15 cellular contexts compared by ENCODE assay signal in the genomic region with DNA sequence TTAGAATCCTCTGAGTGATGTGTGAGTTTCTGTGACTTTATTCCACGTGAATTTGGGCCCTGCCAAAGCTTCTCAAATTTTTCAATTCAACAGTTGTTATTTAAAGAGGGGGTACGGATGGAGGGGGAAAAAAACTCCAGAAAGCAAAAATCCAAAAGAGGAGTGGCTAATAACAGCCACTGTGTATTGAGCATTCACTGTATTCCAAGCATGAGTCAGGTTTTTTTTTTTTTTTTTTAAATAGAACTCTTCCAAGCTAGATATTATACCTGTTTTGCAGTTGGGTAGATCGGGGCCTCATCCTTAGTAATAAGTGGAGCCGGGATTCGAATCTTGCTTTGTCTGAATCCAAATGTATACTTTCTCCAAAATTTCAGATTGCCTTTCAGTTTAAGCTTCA. TPM values are rescaled to one million over a fixed set of nuclear protein-coding genes. Genes with fewer than 3 reads are reported as not detected.
DNase-seq lines count a peak whose midpoint lies in the region; TF ChIP-seq lines count a peak whose summit lies in the region.
"Had no signal": no experiment of that assay in that cellular context is flagged by ENCODE, and none has a peak within 500 bp of the region (broad histone marks: within the 10 kb centered on the region; RNA-seq: fewer than 3 reads in every experiment).

No MANE protein-coding gene starts in this region.

- H3K36me3 ChIP-seq in OCI-LY3 (replicated peaks; ENCODE audit: low read depth, low read length) (peaks cover 1% of the 10 kb centered on the region), colonic mucosa (no peaks in the 10 kb centered on the region)
- H3K36me3 ChIP-seq: cardiac muscle cell had no signal

- H3K4me2 ChIP-seq in OCI-LY3 (ENCODE audit: low read length) = peak overlapping the region; percentile 95
- H3K4me2 ChIP-seq: KMS-11 had no signal

- H3K27ac ChIP-seq in OCI-LY3 (ENCODE audit: low read length) (peak overlapping the region; percentile 96), colonic mucosa (peak overlapping the region; percentile 14)
- H3K27ac ChIP-seq: cardiac muscle cell, KMS-11 had no signal

- H3K27ac Mint-ChIP-seq in activated naive CD4-positive, alpha-beta T cell treated with anti-CD3 and anti-CD28 coated beads, Interleukin-2, amount 50 U/mL, for 24 hours = peak overlapping the region; percentile 95
- H3K27ac Mint-ChIP-seq: CD14-positive monocyte had no signal

- no peaks in the 10 kb centered on the region for H3K27me3 ChIP-seq in OCI-LY3 (ENCODE audit: low read depth, low read length)
- H3K27me3 ChIP-seq in colonic mucosa = no peaks in the 10 kb centered on the region
- H3K27me3 ChIP-seq: cardiac muscle cell had no signal

- peaks cover 5% of the 10 kb centered on the region for H3K9me3 Mint-ChIP-seq in activated naive CD4-positive, alpha-beta T cell treated with anti-CD3 and anti-CD28 coated beads, Interleukin-2, amount 50 U/mL, for 24 hours
- H3K9me3 Mint-ChIP-seq: CD14-positive monocyte had no signal

- 0 out of 2 replicates have a peak overlapping the region, but pooled peaks have one; percentile 0 for H2AFZ ChIP-seq in OCI-LY3 (ENCODE audit: low read depth, low read length)

- H3K9ac ChIP-seq in OCI-LY3 (ENCODE audit: low read length) = peak overlapping the region; percentile 94
- H3K9ac ChIP-seq in colonic mucosa (ENCODE audit: low read depth in 2 of 2, low read length in 2 of 2) = no peak overlapping the region
- H3K9ac ChIP-seq: KMS-11 had no signal

- H3K4me1 ChIP-seq in OCI-LY3 (ENCODE audit: low read length) (peaks cover 91% of the 10 kb centered on the region), colonic mucosa (no peaks in the 10 kb centered on the region)

- no peaks in the 10 kb centered on the region for H3K27me3 Mint-ChIP-seq in activated naive CD4-positive, alpha-beta T cell treated with anti-CD3 and anti-CD28 coated beads, Interleukin-2, amount 50 U/mL, for 24 hours

- H3K36me3 Mint-ChIP-seq in activated naive CD4-positive, alpha-beta T cell treated with anti-CD3 and anti-CD28 coated beads, Interleukin-2, amount 50 U/mL, for 24 hours = peaks cover 2% of the 10 kb centered on the region

- TF ChIP-seq CTCF in OCI-LY3 (IDR thresholded peaks at IDR 0.05; ENCODE audit: low read depth, low read length) (no peak), colonic mucosa (IDR thresholded peaks at IDR 0.05) (no peak)

- H3K79me2 ChIP-seq in OCI-LY3 (ENCODE audit: low read length) = peaks cover 87% of the 10 kb centered on the region

- H3K4me3 ChIP-seq in OCI-LY3 (ENCODE audit: low read length) = peak overlapping the region; percentile 97
- no peak overlapping the region for H3K4me3 ChIP-seq in colonic mucosa
- H3K4me3 ChIP-seq: cardiac muscle cell had no signal

- DNase-seq in activated naive CD4-positive, alpha-beta T cell (lab: John Stamatoyannopoulos, UW) = no peak
- DNase-seq in colonic mucosa (no peak), cerebellar nuclear complex (lab: John Stamatoyannopoulos, UW) (no peak), occipital lobe (lab: John Stamatoyannopoulos, UW) (no peak), NCI-H524 treated with DMSO at 0.1 percent for 48 hours (lab: John Stamatoyannopoulos, UW) (no peak)
- DNase-seq in activated CD4-positive, CD25-positive, alpha-beta regulatory T cell (lab: John Stamatoyannopoulos, UW) = no peak
- DNase-seq: GDM1, NCI-H2171 had no signal

- H4K20me1 ChIP-seq in OCI-LY3 (ENCODE audit: insufficient read depth, low read length) = no peaks in the 10 kb centered on the region

- H3K9me3 ChIP-seq in OCI-LY3 (ENCODE audit: insufficient read depth, low read length) = no peaks in the 10 kb centered on the region
- no peaks in the 10 kb centered on the region for H3K9me3 ChIP-seq in colonic mucosa

- peaks cover 90% of the 10 kb centered on the region for H3K4me1 Mint-ChIP-seq in activated naive CD4-positive, alpha-beta T cell treated with anti-CD3 and anti-CD28 coated beads, Interleukin-2, amount 50 U/mL, for 24 hours

- H3K4me3 Mint-ChIP-seq in activated naive CD4-positive, alpha-beta T cell treated with anti-CD3 and anti-CD28 coated beads, Interleukin-2, amount 50 U/mL, for 24 hours = peak overlapping the region; percentile 99

- intact Hi-C loops in colonic mucosa (cut with DNase I) = no loop called here

RNA-seq across cellular contexts. Expression of a gene that starts 6.4 kb away (rescaled TPM):
- total RNA-seq in colonic mucosa (1 to 10 TPM; 1.6 to 2.6 TPM), occipital lobe (0.94 TPM)
- total RNA-seq: cardiac muscle cell, epithelial cell of proximal tubule, osteoblast had no signal
